16 cellular contexts compared by ENCODE assay signal in genomic region chr22:32864041-32864440, GRCh38.
"Had no signal": no experiment of that assay in that cellular context is flagged by ENCODE, and none has a peak within 500 bp of the region (broad histone marks: within the 10 kb centered on the region; RNA-seq: fewer than 3 reads in every experiment).

No MANE protein-coding gene starts in this region.

- H3K4me3 ChIP-seq: colonic mucosa, lower lobe of right lung, psoas muscle, uterus had no signal

- H2AFZ ChIP-seq: parathyroid adenoma had no signal

- H3K36me3 ChIP-seq: colonic mucosa, uterus had no signal

- H3K27ac ChIP-seq: colonic mucosa, lower lobe of right lung, parathyroid adenoma, psoas muscle, uterus had no signal

- ATAC-seq: left lobe of liver, psoas muscle had no signal

- H3K27me3 ChIP-seq: colonic mucosa, uterus had no signal

- DNase-seq: colonic mucosa; dermis blood vessel endothelial cell; foreskin melanocyte; head of caudate nucleus; hippocampal formation; lower lobe of right lung; naive B cell; occipital lobe; psoas muscle; retina; small intestine; stimulated activated CD4-positive, alpha-beta T cell treated with anti-CD3 and anti-CD28 coated beads, Interleukin-2, amount 100 ng/mL, for 48 hours; stimulated activated naive CD4-positive, alpha-beta T cell treated with Interleukin-2 at 50 U/mL for 16 hours; uterus had no signal

- H3K4me1 ChIP-seq: colonic mucosa, lower lobe of right lung, parathyroid adenoma, psoas muscle, uterus had no signal

- H3K9me3 ChIP-seq: colonic mucosa, lower lobe of right lung, psoas muscle, uterus had no signal

- H3K9ac ChIP-seq: parathyroid adenoma had no signal
